ENCODE assay signal across 1 cellular context in the genomic region with DNA sequence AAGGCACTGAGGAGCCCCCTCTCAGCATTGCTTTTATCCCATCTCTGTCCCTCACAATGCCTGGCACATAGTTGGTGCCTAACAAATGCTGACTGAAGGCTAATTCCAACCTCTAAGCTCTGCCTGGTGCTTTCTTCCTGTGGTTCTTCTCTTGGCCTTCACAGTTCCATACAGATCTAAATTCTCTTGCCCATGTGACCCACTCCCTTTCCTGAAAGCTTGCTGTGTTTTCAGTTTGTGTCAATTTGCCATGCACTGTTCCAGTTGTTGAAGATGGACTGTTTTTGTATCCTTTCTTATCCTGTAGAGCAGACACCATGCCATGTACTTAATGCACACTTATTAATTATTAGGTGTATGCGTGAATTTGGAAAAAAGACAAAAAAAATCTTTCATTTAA.
TF ChIP-seq lines count a peak whose summit lies in the region.

No MANE protein-coding gene starts in this region.

TF ChIP-seq in GM23338, 12 proteins besides CTCF, POLR2A, EP300 and RAD21 (continued from another document):
- TF ChIP-seq, protein P1, sequence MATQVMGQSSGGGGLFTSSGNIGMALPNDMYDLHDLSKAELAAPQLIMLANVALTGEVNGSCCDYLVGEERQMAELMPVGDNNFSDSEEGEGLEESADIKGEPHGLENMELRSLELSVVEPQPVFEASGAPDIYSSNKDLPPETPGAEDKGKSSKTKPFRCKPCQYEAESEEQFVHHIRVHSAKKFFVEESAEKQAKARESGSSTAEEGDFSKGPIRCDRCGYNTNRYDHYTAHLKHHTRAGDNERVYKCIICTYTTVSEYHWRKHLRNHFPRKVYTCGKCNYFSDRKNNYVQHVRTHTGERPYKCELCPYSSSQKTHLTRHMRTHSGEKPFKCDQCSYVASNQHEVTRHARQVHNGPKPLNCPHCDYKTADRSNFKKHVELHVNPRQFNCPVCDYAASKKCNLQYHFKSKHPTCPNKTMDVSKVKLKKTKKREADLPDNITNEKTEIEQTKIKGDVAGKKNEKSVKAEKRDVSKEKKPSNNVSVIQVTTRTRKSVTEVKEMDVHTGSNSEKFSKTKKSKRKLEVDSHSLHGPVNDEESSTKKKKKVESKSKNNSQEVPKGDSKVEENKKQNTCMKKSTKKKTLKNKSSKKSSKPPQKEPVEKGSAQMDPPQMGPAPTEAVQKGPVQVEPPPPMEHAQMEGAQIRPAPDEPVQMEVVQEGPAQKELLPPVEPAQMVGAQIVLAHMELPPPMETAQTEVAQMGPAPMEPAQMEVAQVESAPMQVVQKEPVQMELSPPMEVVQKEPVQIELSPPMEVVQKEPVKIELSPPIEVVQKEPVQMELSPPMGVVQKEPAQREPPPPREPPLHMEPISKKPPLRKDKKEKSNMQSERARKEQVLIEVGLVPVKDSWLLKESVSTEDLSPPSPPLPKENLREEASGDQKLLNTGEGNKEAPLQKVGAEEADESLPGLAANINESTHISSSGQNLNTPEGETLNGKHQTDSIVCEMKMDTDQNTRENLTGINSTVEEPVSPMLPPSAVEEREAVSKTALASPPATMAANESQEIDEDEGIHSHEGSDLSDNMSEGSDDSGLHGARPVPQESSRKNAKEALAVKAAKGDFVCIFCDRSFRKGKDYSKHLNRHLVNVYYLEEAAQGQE (IDR thresholded peaks at IDR 0.05; ENCODE audit: unreplicated experiment) = no peak
- TF ChIP-seq ZNF114 (CRISPR knock-in tag; IDR thresholded peaks at IDR 0.05) = no peak
- no peak for TF ChIP-seq EZH2phosphoT487 (IDR thresholded peaks at IDR 0.05; ENCODE audit: unreplicated experiment)
- no peak for TF ChIP-seq JUNB (IDR thresholded peaks at IDR 0.05; ENCODE audit: unreplicated experiment)
- no peak for TF ChIP-seq NANOG (IDR thresholded peaks at IDR 0.05; ENCODE audit: borderline replicate concordance)
- TF ChIP-seq, protein P2, sequence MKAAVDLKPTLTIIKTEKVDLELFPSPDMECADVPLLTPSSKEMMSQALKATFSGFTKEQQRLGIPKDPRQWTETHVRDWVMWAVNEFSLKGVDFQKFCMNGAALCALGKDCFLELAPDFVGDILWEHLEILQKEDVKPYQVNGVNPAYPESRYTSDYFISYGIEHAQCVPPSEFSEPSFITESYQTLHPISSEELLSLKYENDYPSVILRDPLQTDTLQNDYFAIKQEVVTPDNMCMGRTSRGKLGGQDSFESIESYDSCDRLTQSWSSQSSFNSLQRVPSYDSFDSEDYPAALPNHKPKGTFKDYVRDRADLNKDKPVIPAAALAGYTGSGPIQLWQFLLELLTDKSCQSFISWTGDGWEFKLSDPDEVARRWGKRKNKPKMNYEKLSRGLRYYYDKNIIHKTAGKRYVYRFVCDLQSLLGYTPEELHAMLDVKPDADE (IDR thresholded peaks at IDR 0.05) = no peak
